Comparison of ENCODE assay signal across 14 cellular contexts in the genomic region with DNA sequence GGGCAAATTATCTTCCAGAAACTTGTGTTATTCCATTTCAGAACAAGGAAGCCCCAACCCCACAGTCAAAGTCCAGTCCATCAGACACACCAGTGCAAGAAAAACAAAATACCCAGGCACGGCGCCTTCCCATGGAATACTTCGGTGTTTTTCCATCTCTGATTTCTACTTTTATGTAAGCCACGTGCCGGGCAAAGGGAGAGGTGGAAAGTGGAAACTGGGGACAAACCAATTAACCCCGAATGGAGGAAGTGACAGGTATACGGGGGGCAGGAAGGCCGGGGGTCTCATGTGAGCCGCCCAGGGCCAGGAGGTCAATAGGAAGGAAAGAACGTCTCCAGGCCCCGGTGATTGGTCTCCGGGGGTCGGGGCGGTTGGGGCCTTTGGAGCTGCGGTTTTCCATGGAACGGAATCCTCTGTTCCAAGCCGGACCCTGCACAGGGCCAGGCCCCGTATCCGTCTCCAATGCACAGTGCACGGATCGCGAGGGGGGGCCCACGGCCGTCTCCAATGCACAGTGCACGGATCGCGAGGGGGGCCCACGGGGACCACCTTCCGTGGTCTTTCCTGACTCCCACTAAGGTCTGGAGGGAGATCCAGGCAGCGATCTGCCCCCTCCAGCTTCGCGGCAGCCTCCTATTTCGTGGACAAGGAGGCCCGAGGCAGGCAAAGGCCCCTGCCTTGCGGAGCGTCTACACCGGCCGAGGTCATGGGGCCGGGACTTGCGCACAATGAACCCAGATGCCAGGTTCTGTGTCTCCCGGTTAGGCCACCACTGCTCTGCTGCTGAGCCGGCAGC.
DNase-seq lines count a peak whose midpoint lies in the region; ATAC-seq and TF ChIP-seq lines count a peak whose summit lies in the region.
"Had no signal": no experiment of that assay in that cellular context is flagged by ENCODE, and none has a peak within 500 bp of the region (broad histone marks: within the 10 kb centered on the region; RNA-seq: fewer than 3 reads in every experiment).

No MANE protein-coding gene starts in this region.

- H3K9ac ChIP-seq in mammary epithelial cell (ENCODE audit: insufficient read depth, low read length), result no peak overlapping the region

- no peak for ATAC-seq in GM18858 (IDR thresholded peaks at IDR 0.05; ENCODE audit: unreplicated experiment)
- ATAC-seq: naive thymus-derived CD4-positive, alpha-beta T cell had no signal

- dilution Hi-C loops in mammary epithelial cell (cut with HindIII; ENCODE audit: low sequenced_read_pairs), result loop anchor here (5.0 kb wide), 2 partner anchors 52 to 73 kb away; no protein-coding TSS in a partner anchor

- H3K79me2 ChIP-seq in mammary epithelial cell (ENCODE audit: insufficient read depth, low read length), result no peaks in the 10 kb centered on the region

- in situ Hi-C loops in mammary epithelial cell (cut with MboI; ENCODE audit: low sequenced_read_pairs in 2 of 2), result no loop called here

- 93% methylated on average over 28 of the region's 42 CpGs for WGBS in mammary epithelial cell (ENCODE audit: low coverage, missing lambda C conversion rate)

- H4K20me1 ChIP-seq in mammary epithelial cell (ENCODE audit: insufficient read depth, low read length), result no peaks in the 10 kb centered on the region

- no TSS peak for BruUV-seq in mammary epithelial cell (replicated peaks; lab: Mats Ljungman, UMichigan)

- no peak overlapping the region for H2AFZ ChIP-seq in mammary epithelial cell (ENCODE audit: low read depth, low read length)

- CTCF ChIA-PET in mammary epithelial cell (lab: Charles Lee; ENCODE audit: low non-redundant PET), result no interaction called here

- H3K27ac ChIP-seq in breast epithelium, result peak overlapping the region; percentile 54
- no peak overlapping the region for H3K27ac ChIP-seq in mammary epithelial cell (ENCODE audit: insufficient read depth, low read depth, low read length)
- H3K27ac ChIP-seq in coronary artery, result peak overlapping the region; percentile 40 to 62
- H3K27ac ChIP-seq in tibial artery, result peak overlapping the region; percentile 67 to 77

- H3K36me3 ChIP-seq in breast epithelium, result no peaks in the 10 kb centered on the region
- no peaks in the 10 kb centered on the region for H3K36me3 ChIP-seq in mammary epithelial cell (ENCODE audit: insufficient read depth, low read length)
- H3K36me3 ChIP-seq in tibial artery, result no peaks in the 10 kb centered on the region

- H3K4me1 ChIP-seq in breast epithelium, result peaks cover 0 to 6% of the 10 kb centered on the region in 2 donors
- no peaks in the 10 kb centered on the region for H3K4me1 ChIP-seq in mammary epithelial cell (ENCODE audit: insufficient read depth, low read length)
- H3K4me1 ChIP-seq in tibial artery, result peaks cover 0 to 23% (median 8%) of the 10 kb centered on the region in 4 donors

- TF ChIP-seq POLR2A in breast epithelium (IDR thresholded peaks at IDR 0.05), result no peak

- no peaks in the 10 kb centered on the region for H3K27me3 ChIP-seq in breast epithelium
- no peaks in the 10 kb centered on the region for H3K27me3 ChIP-seq in mammary epithelial cell (ENCODE audit: insufficient read depth, low read length)
- no peaks in the 10 kb centered on the region for H3K27me3 ChIP-seq in tibial artery

- H3K4me2 ChIP-seq in mammary epithelial cell (ENCODE audit: insufficient read depth, low read depth, low read length), result no peak overlapping the region

- intact Hi-C loops in breast epithelium (cut with DNase I; ENCODE audit: low total_unique reads), result no loop called here
- intact Hi-C loops in mammary epithelial cell (cut with micrococcal nuclease), result no loop called here
- intact Hi-C loops in tibial artery (cut with DNase I; ENCODE audit: low total_unique reads), result no loop called here

- DNase-seq in breast epithelium (ENCODE audit: low spot score in 2 of 2), result no peak
- DNase-seq in mammary epithelial cell, result no peak
- DNase-seq in coronary artery (ENCODE audit: low spot score), result no peak
- peak; percentile 2 for DNase-seq in medulla oblongata (ENCODE audit: extremely low spot score)
- peak in 1 of 2 donors; percentile 59 for DNase-seq in tibial artery
- no peak for DNase-seq in UCSD-AML1 (lab: John Stamatoyannopoulos, UW; ENCODE audit: unreplicated experiment)
- DNase-seq in inferior parietal cortex (ENCODE audit: extremely low spot score), result no peak
- DNase-seq: amniotic stem cell; GOT3; hippocampal formation; naive thymus-derived CD4-positive, alpha-beta T cell; NCI-H146; retina had no signal

- H3K9me3 ChIP-seq in breast epithelium (no peaks in the 10 kb centered on the region), mammary epithelial cell (replicated peaks; ENCODE audit: insufficient read depth, low read length) (no peaks in the 10 kb centered on the region), tibial artery (no peaks in the 10 kb centered on the region)

- H3K4me3 ChIP-seq in breast epithelium, result no peak overlapping the region
- H3K4me3 ChIP-seq in mammary epithelial cell (replicated peaks in 1 of 3; ENCODE audit: insufficient read depth in 1 of 3, low read depth in 2 of 3, low read length in 3 of 3), result no peak overlapping the region
- no peak overlapping the region for H3K4me3 ChIP-seq in coronary artery
- H3K4me3 ChIP-seq in tibial artery, result peak overlapping the region; percentile 11 to 16

- TF ChIP-seq CTCF in breast epithelium (IDR thresholded peaks at IDR 0.05) (no peak), mammary epithelial cell (conservative IDR thresholded peaks at IDR 0.05 in 1 of 2, IDR thresholded peaks at IDR 0.05 in 1 of 2; ENCODE audit: extremely low read depth in 1 of 2, insufficient read depth in 1 of 2, low read depth in 1 of 2, low read length in 2 of 2) (no peak), coronary artery (IDR thresholded peaks at IDR 0.05) (no peak), tibial artery (IDR thresholded peaks at IDR 0.05) (no peak)

Comparison
In these comparisons a context has a peak if more than half of its experiments do, and no peak if none do; other contexts are left out.
1. H3K4me3 ChIP-seq: peak in tibial artery (2 of 2); none in breast epithelium (0 of 3), mammary epithelial cell (0 of 3) and coronary artery (single experiment).